In the genomic region with DNA sequence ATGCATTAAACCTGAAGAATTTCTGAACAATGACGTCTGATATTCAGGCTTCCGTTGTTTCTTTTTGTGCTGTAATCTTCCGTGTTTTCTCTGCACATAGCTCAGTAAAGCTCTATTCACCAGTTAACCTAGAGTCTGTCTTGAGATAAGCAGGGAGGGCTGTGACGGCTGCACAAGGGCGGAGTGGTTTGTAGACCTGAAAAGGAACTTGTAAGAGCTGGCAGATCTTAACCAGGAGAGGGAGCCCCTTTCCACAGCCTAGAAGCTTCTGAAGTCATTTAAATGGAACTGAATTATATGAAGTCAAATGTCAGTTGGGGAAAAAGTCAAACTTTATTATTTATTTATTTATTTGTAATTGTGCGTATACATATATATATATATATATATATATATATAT, we compare ENCODE assay signal across 10 cellular contexts. TPM values are rescaled to one million over a fixed set of nuclear protein-coding genes. Genes with fewer than 3 reads are reported as not detected.
DNase-seq lines count a peak whose midpoint lies in the region; ATAC-seq, FAIRE-seq and TF ChIP-seq lines count a peak whose summit lies in the region.
"Had no signal": no experiment of that assay in that cellular context is flagged by ENCODE, and none has a peak within 500 bp of the region (broad histone marks: within the 10 kb centered on the region; RNA-seq: fewer than 3 reads in every experiment).

No MANE protein-coding gene starts in this region.

- no peak for FAIRE-seq in HepG2 (lab: Jason Lieb, UNC)
- FAIRE-seq: pancreas had no signal

- H3K27me3 ChIP-seq in HepG2 (ENCODE audit: control insufficient read depth in 1 of 2, insufficient read depth in 2 of 2, low read length in 2 of 2), result no peaks in the 10 kb centered on the region
- no peaks in the 10 kb centered on the region for H3K27me3 ChIP-seq in CD8-positive, alpha-beta T cell (ENCODE audit: insufficient read depth, low read length)
- H3K27me3 ChIP-seq: pancreas had no signal

- H3K36me3 Mint-ChIP-seq in CD8-positive, alpha-beta T cell, result no peaks in the 10 kb centered on the region

- no peak; the same call in 1 of the 2 replicates for TF ChIP-seq RAD21 in HepG2 (CRISPR knock-in tag; IDR thresholded peaks at IDR 0.05)

- H3K4me3 Mint-ChIP-seq in CD8-positive, alpha-beta T cell, result no peak overlapping the region
- H3K4me3 Mint-ChIP-seq: effector memory CD8-positive, alpha-beta T cell had no signal

- 42% methylated on average over 6 of the region's 6 CpGs for WGBS in HepG2 (ENCODE audit: low lambda C conversion rate)

- no peak overlapping the region for H3K27ac Mint-ChIP-seq in CD8-positive, alpha-beta T cell
- H3K27ac Mint-ChIP-seq: effector memory CD8-positive, alpha-beta T cell had no signal

- CTCF ChIA-PET in HepG2 (lab: Yijun Ruan, JAX; ENCODE audit: low intra/inter-chr PET ratio, low total read pairs), result interaction anchor here (1.3 to 1.8 kb wide), 2 partner anchors 87 to 134 kb away, joined by 3 to 4 read pairs; no protein-coding TSS in a partner anchor
- CTCF ChIA-PET in CD8-positive, alpha-beta T cell (lab: Charles Lee), result interaction anchor here (0.6 kb wide), 1 partner anchor 360 kb away, joined by 4 read pairs; no protein-coding TSS in a partner anchor

- peaks cover 71% of the 10 kb centered on the region for H3K4me1 ChIP-seq in HepG2 (ENCODE audit: insufficient read depth, low read length)
- H3K4me1 ChIP-seq in CD8-positive, alpha-beta T cell (ENCODE audit: insufficient read depth, low read length), result no peaks in the 10 kb centered on the region
- H3K4me1 ChIP-seq: pancreas had no signal

- H3K36me3 ChIP-seq in HepG2 (replicated peaks in 1 of 2; ENCODE audit: control insufficient read depth in 1 of 2, insufficient read depth in 2 of 2, low read length in 2 of 2), result no peaks in the 10 kb centered on the region
- H3K36me3 ChIP-seq in CD8-positive, alpha-beta T cell (ENCODE audit: insufficient read depth, low read length), result no peaks in the 10 kb centered on the region
- H3K36me3 ChIP-seq: pancreas had no signal

- H4K20me1 ChIP-seq in HepG2 (ENCODE audit: insufficient read depth, low read length), result no peaks in the 10 kb centered on the region

- no peaks in the 10 kb centered on the region for H3K79me2 ChIP-seq in HepG2 (ENCODE audit: insufficient read depth, low read length)

- TF ChIP-seq CTCF in VCaP (conservative IDR thresholded peaks at IDR 0.05) (peak; percentile 85), HepG2 (CRISPR knock-in tag; IDR thresholded peaks at IDR 0.05) (peak; percentile 60)
- TF ChIP-seq CTCF in CD8-positive, alpha-beta T cell (IDR thresholded peaks at IDR 0.05), result no peak

- no peak overlapping the region for H3K4me3 ChIP-seq in HepG2 (replicated peaks in 1 of 3; ENCODE audit: insufficient read depth in 1 of 3, low read depth in 2 of 3, low read length in 3 of 3)
- H3K4me3 ChIP-seq in CD8-positive, alpha-beta T cell (ENCODE audit: low read depth, low read length), result no peak overlapping the region
- H3K4me3 ChIP-seq: pancreas had no signal

- DNase-seq in 8988T (peak; percentile 42), HPDE6-E6E7 (ENCODE audit: extremely low spot score) (peak; percentile 23), HepG2 (ENCODE audit: low spot score) (peak; percentile 65)
- no peak for DNase-seq in CD8-positive, alpha-beta T cell
- DNase-seq: effector memory CD8-positive, alpha-beta T cell had no signal

- ATAC-seq in HepG2 (no peak), HG03045 (IDR thresholded peaks at IDR 0.05; ENCODE audit: unreplicated experiment) (no peak), HG03108 (IDR thresholded peaks at IDR 0.05; ENCODE audit: unreplicated experiment) (no peak), GM21381 (IDR thresholded peaks at IDR 0.05; ENCODE audit: unreplicated experiment) (no peak)
- ATAC-seq in CD8-positive, alpha-beta T cell, result no peak
- ATAC-seq: effector memory CD8-positive, alpha-beta T cell had no signal

- TF ChIP-seq POLR2A in HepG2 (IDR thresholded peaks at IDR 0.05; ENCODE audit: insufficient read depth in 1 of 2, low read depth in 2 of 2, low read length in 2 of 2), result no peak

- no TSS peak for BruUV-seq in HepG2 (replicated peaks; lab: Mats Ljungman, UMichigan)

- H3K4me1 Mint-ChIP-seq in CD8-positive, alpha-beta T cell (ENCODE audit: low read depth), result no peaks in the 10 kb centered on the region

- peak overlapping the region; percentile 69 for H2AFZ ChIP-seq in HepG2 (ENCODE audit: low read length)

- no peak for TF ChIP-seq EP300 in HepG2 (IDR thresholded peaks at IDR 0.05; ENCODE audit: low read depth in 2 of 2, low read length in 2 of 2)
- no peak for TF ChIP-seq EP300 in HepG2 (CRISPR knock-in tag; IDR thresholded peaks at IDR 0.05; ENCODE audit: borderline replicate concordance)

- in situ Hi-C loops in HepG2 (cut with HindIII; ENCODE audit: extremely low pct_ligation_motif_present, low pct_unique_long_range_greater_than_20kb), result loop anchor here (10.0 kb wide), 1 partner anchor 64 kb away; no protein-coding TSS in a partner anchor

- peaks cover 4% of the 10 kb centered on the region for H3K27me3 Mint-ChIP-seq in CD8-positive, alpha-beta T cell (ENCODE audit: low read depth)

- H3K27ac ChIP-seq in VCaP (peak overlapping the region; percentile 55), HepG2 (ENCODE audit: extremely low read length, insufficient read depth, low read length) (peak overlapping the region; percentile 58)
- no peak overlapping the region for H3K27ac ChIP-seq in CD8-positive, alpha-beta T cell (ENCODE audit: low read depth, low read length)
- H3K27ac ChIP-seq: pancreas had no signal

- intact Hi-C loops in HepG2 (cut with micrococcal nuclease; ENCODE audit: unreplicated experiment), result loop anchor here (1.0 to 10.0 kb wide), 3 partner anchors 16 to 87 kb away; no protein-coding TSS in a partner anchor
- intact Hi-C loops in CD8-positive, alpha-beta T cell (cut with DNase I, micrococcal nuclease), result no loop called here

- H3K9me3 ChIP-seq in HepG2 (ENCODE audit: low read length), result peaks cover 18% of the 10 kb centered on the region
- H3K9me3 ChIP-seq in CD8-positive, alpha-beta T cell (ENCODE audit: low read length), result no peaks in the 10 kb centered on the region
- H3K9me3 ChIP-seq: pancreas had no signal

- POLR2A ChIA-PET in HepG2 (lab: Yijun Ruan, JAX), result no interaction called here
- POLR2A ChIA-PET in CD8-positive, alpha-beta T cell (lab: Charles Lee), result no interaction called here

- H3K4me2 ChIP-seq in HepG2 (ENCODE audit: low read depth, low read length), result no peak overlapping the region

- H3K9ac ChIP-seq in HepG2 (ENCODE audit: insufficient read depth, low read depth, low read length), result no peak overlapping the region

- H3K9me3 Mint-ChIP-seq in CD8-positive, alpha-beta T cell, result peaks cover 12% of the 10 kb centered on the region

TF ChIP-seq in HepG2, 621 proteins besides CTCF, POLR2A, EP300 and RAD21:
- no peak for TF ChIP-seq ZNF652 (CRISPR knock-in tag; IDR thresholded peaks at IDR 0.05; ENCODE audit: borderline replicate concordance, low read depth)
- TF ChIP-seq SMC3 (IDR thresholded peaks at IDR 0.05; ENCODE audit: low read length), result peak; percentile 29; the same call in 1 of the 2 replicates
- 0 out of 2 replicates have a peak, but pooled peaks have one; percentile 34 for TF ChIP-seq KAT8 (CRISPR knock-in tag; IDR thresholded peaks at IDR 0.05)
- TF ChIP-seq STAG1 (CRISPR knock-in tag; IDR thresholded peaks at IDR 0.05), result peak; percentile 60

RNA-seq across cellular contexts. Expression of a gene that starts 27.5 kb away (rescaled TPM):
- not detected in 2 replicates for total RNA-seq in HepG2 (2016; rRNA removed; fragmentation: Illumina TruSeq; extraction: Trizol)
- not detected in 2 replicates for total RNA-seq in HepG2 (2016; cell fraction: cytosol; rRNA removed; fragmentation: Illumina TruSeq; extraction: Trizol; ENCODE audit: low read depth)
- total RNA-seq in HepG2 (2016; cell fraction: insoluble cytoplasmic fraction; rRNA removed; fragmentation: Illumina TruSeq; extraction: Trizol), result not detected in 2 replicates
- not detected in 2 replicates for total RNA-seq in HepG2 (2016; cell fraction: membrane; rRNA removed; fragmentation: Illumina TruSeq; extraction: Trizol)
- total RNA-seq in HepG2 (2016; cell fraction: nucleus; rRNA removed; fragmentation: Illumina TruSeq; extraction: Trizol), result not detected in 2 replicates
- 0.24 TPM in 1 of 2 replicates, not detected in the other for polyA plus RNA-seq in HepG2 (2011; rRNA removed)
- polyA plus RNA-seq in HepG2 (2011; cell fraction: cytosol; rRNA removed), result not detected in 2 replicates
- 0.34 TPM in 1 of 2 replicates, not detected in the other for polyA plus RNA-seq in HepG2 (2011; cell fraction: nucleus; rRNA removed)
- polyA plus RNA-seq in HepG2 (2012), result not detected in 2 replicates
- polyA plus RNA-seq in HepG2 (2016; cell fraction: cytosol; fragmentation: Illumina TruSeq; extraction: Trizol; ENCODE audit: low read depth), result not detected in 2 replicates
- not detected in 2 replicates for polyA plus RNA-seq in HepG2 (2016; cell fraction: insoluble cytoplasmic fraction; fragmentation: Illumina TruSeq; extraction: Trizol; ENCODE audit: low read depth)
- not detected in 2 replicates for polyA plus RNA-seq in HepG2 (2016; cell fraction: membrane; fragmentation: Illumina TruSeq; extraction: Trizol; ENCODE audit: low read depth)
- not detected in 2 replicates for polyA plus RNA-seq in HepG2 (2016; cell fraction: nucleus; fragmentation: Illumina TruSeq; extraction: Trizol; ENCODE audit: insufficient read depth, low read depth)
- polyA minus RNA-seq in HepG2 (2011; rRNA and poly(A)+ RNA removed; ENCODE audit: low replicate concordance), result not detected in 2 replicates
- polyA minus RNA-seq in HepG2 (2011; cell fraction: cytosol; rRNA and poly(A)+ RNA removed), result not detected in 2 replicates
- polyA minus RNA-seq in HepG2 (2011; cell fraction: nucleus; rRNA and poly(A)+ RNA removed), result not detected in 2 replicates
- total RNA-seq in CD8-positive, alpha-beta T cell, result not detected
- total RNA-seq: pancreas had no signal

Comparison
In these comparisons a context has a peak if more than half of its experiments do, and no peak if none do; other contexts are left out.
1. DNase-seq: peak in 8988T (single experiment), HPDE6-E6E7 (single experiment) and HepG2 (single experiment); none in CD8-positive, alpha-beta T cell (0 of 7).